1 cellular context compared by ENCODE assay signal in the genomic region with DNA sequence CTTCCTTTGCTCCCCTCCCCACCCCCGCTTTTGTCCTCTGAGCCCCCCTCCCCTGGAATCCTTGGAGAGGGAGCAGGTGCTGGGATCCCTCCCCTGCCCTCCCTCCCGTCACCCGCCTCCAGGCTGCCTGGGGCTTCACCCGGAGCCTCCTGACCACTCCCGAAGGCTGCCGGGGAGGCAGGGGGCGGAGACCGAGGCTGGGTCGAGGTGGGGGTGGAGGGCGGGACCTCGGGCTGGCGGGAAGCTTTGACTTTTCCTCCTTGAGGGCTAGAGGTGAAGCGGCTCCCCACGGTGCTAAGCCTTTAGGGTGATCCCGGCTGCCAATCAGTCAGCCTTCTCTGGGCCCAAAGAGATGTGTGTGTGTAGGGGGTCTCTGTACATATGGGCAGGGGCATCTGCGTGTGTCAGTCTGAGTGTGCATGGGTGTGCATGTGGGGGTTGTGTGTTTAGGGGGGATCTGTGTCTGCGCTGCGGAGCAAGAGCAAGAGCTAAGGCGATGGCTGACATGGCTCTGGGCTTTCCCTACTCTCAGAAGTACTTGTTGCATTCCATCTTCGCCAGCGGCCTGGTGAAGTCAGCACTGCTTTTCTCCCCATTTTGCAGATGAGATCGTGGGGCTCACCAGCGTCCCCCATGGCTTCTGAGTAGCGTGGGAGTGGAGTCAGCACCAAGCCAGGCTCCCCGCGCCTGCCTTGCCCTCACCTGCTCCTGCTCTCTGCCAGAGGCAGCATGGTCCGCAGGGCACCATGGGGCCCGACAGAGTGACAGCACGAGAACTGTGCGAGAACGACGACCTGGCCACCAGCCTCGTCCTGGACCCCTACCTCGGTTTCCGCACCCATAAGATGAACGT.
TF ChIP-seq lines count a peak whose summit lies in the region.

No MANE protein-coding gene starts in this region.

TF ChIP-seq in SK-N-SH, 30 proteins besides CTCF, POLR2A, EP300 and RAD21 (continued from another document):
- TF ChIP-seq, protein P1, sequence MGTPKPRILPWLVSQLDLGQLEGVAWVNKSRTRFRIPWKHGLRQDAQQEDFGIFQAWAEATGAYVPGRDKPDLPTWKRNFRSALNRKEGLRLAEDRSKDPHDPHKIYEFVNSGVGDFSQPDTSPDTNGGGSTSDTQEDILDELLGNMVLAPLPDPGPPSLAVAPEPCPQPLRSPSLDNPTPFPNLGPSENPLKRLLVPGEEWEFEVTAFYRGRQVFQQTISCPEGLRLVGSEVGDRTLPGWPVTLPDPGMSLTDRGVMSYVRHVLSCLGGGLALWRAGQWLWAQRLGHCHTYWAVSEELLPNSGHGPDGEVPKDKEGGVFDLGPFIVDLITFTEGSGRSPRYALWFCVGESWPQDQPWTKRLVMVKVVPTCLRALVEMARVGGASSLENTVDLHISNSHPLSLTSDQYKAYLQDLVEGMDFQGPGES (IDR thresholded peaks at IDR 0.05; ENCODE audit: low read depth, low read length) = no peak
- TF ChIP-seq TAF1 (IDR thresholded peaks at IDR 0.05; ENCODE audit: borderline replicate concordance, low read depth, low read length) (no peak), CHD2 (IDR thresholded peaks at IDR 0.05; ENCODE audit: low read length, partially characterized antibody) (no peak), FOXM1 (IDR thresholded peaks at IDR 0.05; ENCODE audit: low read depth) (no peak), NFIC (IDR thresholded peaks at IDR 0.05; ENCODE audit: borderline replicate concordance) (no peak), RXRA (IDR thresholded peaks at IDR 0.05; ENCODE audit: borderline replicate concordance, low read depth) (no peak), MXI1 (IDR thresholded peaks at IDR 0.05; ENCODE audit: low read depth, low read length) (no peak), FOSL2 (IDR thresholded peaks at IDR 0.05; ENCODE audit: borderline replicate concordance, low read depth) (no peak), SMC3 (IDR thresholded peaks at IDR 0.05; ENCODE audit: low read depth, low read length) (no peak), RCOR1 (IDR thresholded peaks at IDR 0.05; ENCODE audit: low read length) (no peak), YY1 (IDR thresholded peaks at IDR 0.05; ENCODE audit: low read depth) (no peak), NRF1 (IDR thresholded peaks at IDR 0.05; ENCODE audit: low read depth, low read length) (no peak), EZH2phosphoT487 (IDR thresholded peaks at IDR 0.05; ENCODE audit: borderline replicate concordance, low read depth) (no peak), TEAD4 (IDR thresholded peaks at IDR 0.05; ENCODE audit: borderline replicate concordance, insufficient read depth) (no peak), GABPA (IDR thresholded peaks at IDR 0.05; ENCODE audit: low read depth) (no peak), ELF1 (IDR thresholded peaks at IDR 0.05) (no peak), FOXJ3 (CRISPR knock-in tag; IDR thresholded peaks at IDR 0.05) (no peak)
- TF ChIP-seq, protein P2, sequence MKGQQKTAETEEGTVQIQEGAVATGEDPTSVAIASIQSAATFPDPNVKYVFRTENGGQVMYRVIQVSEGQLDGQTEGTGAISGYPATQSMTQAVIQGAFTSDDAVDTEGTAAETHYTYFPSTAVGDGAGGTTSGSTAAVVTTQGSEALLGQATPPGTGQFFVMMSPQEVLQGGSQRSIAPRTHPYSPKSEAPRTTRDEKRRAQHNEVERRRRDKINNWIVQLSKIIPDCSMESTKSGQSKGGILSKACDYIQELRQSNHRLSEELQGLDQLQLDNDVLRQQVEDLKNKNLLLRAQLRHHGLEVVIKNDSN (IDR thresholded peaks at IDR 0.05; ENCODE audit: borderline replicate concordance, low read depth) = no peak
TF ChIP-seq in SK-N-SH: peak in this region for 0.
